28 cellular contexts compared by ENCODE assay signal in genomic region chr2:26934985-26935384, GRCh38.
"Had no signal": no experiment of that assay in that cellular context is flagged by ENCODE, and none has a peak within 500 bp of the region (broad histone marks: within the 10 kb centered on the region; RNA-seq: fewer than 3 reads in every experiment).

No MANE protein-coding gene starts in this region.

- H3K36me3 ChIP-seq: stomach, suprapubic skin, thoracic aorta, thyroid gland, tibial artery, tibial nerve, transverse colon, upper lobe of left lung, upper lobe of right lung, uterus, vagina had no signal

- H3K4me3 ChIP-seq: stomach, suprapubic skin, testis, thoracic aorta, thyroid gland, tibial artery, tibial nerve, transverse colon, upper lobe of left lung, upper lobe of right lung, uterus, vagina had no signal

- H3K9me3 ChIP-seq: stomach, suprapubic skin, testis, thoracic aorta, thyroid gland, tibial artery, tibial nerve, transverse colon, upper lobe of left lung, upper lobe of right lung, uterus, vagina had no signal

- H3K4me1 Mint-ChIP-seq: stimulated activated effector memory CD8-positive, alpha-beta T cell treated with anti-CD3 and anti-CD28 coated beads, Interleukin-12 subunit alpha, Interleukin-12 subunit beta, amount 100 ng/mL, for 72 hours; stimulated activated memory B cell treated with anti-CD40 and anti-IgM and Interleukin-4, amounts not matched to agents 10 μg/mL and 1 μg/mL and 100 μg/mL, for 72 hours; stimulated activated naive B cell treated with anti-CD40 and anti-IgM and Interleukin-4, amounts not matched to agents 10 μg/mL and 1 μg/mL and 100 μg/mL, for 72 hours; stimulated activated naive CD8-positive, alpha-beta T cell treated with anti-CD3 and anti-CD28 coated beads, Interleukin-15, amount 100 ng/mL, for 72 hours had no signal

- H3K4me3 Mint-ChIP-seq: stimulated activated effector memory CD8-positive, alpha-beta T cell treated with anti-CD3 and anti-CD28 coated beads, Interleukin-12 subunit alpha, Interleukin-12 subunit beta, amount 100 ng/mL, for 72 hours; stimulated activated memory B cell treated with anti-CD40 and anti-IgM and Interleukin-4, amounts not matched to agents 10 μg/mL and 1 μg/mL and 100 μg/mL, for 72 hours; stimulated activated naive B cell treated with anti-CD40 and anti-IgM and Interleukin-4, amounts not matched to agents 10 μg/mL and 1 μg/mL and 100 μg/mL, for 72 hours; stimulated activated naive CD8-positive, alpha-beta T cell treated with anti-CD3 and anti-CD28 coated beads, Interleukin-15, amount 100 ng/mL, for 72 hours; stimulated activated naive CD8-positive, alpha-beta T cell treated with anti-CD3 and anti-CD28 coated beads, Interleukin-15, Interleukin-2, amounts not matched to agents 100 ng/mL and 50 ng/mL, for 24 hours; type B pancreatic cell had no signal

- H3K4me1 ChIP-seq: stomach, suprapubic skin, testis, thyroid gland, tibial artery, tibial nerve, transverse colon, upper lobe of left lung, upper lobe of right lung, uterus, vagina had no signal

- H3K36me3 Mint-ChIP-seq: stimulated activated effector memory CD8-positive, alpha-beta T cell treated with anti-CD3 and anti-CD28 coated beads, Interleukin-12 subunit alpha, Interleukin-12 subunit beta, amount 100 ng/mL, for 72 hours; stimulated activated memory B cell treated with anti-CD40 and anti-IgM and Interleukin-4, amounts not matched to agents 10 μg/mL and 1 μg/mL and 100 μg/mL, for 72 hours; stimulated activated naive B cell treated with anti-CD40 and anti-IgM and Interleukin-4, amounts not matched to agents 10 μg/mL and 1 μg/mL and 100 μg/mL, for 72 hours; type B pancreatic cell had no signal

- H3K27ac Mint-ChIP-seq: stimulated activated effector memory CD8-positive, alpha-beta T cell treated with anti-CD3 and anti-CD28 coated beads, Interleukin-12 subunit alpha, Interleukin-12 subunit beta, amount 100 ng/mL, for 72 hours; stimulated activated memory B cell treated with anti-CD40 and anti-IgM and Interleukin-4, amounts not matched to agents 10 μg/mL and 1 μg/mL and 100 μg/mL, for 72 hours; stimulated activated naive B cell treated with anti-CD40 and anti-IgM and Interleukin-4, amounts not matched to agents 10 μg/mL and 1 μg/mL and 100 μg/mL, for 72 hours; stimulated activated naive CD8-positive, alpha-beta T cell treated with anti-CD3 and anti-CD28 coated beads, Interleukin-15, amount 100 ng/mL, for 72 hours; stimulated activated naive CD8-positive, alpha-beta T cell treated with anti-CD3 and anti-CD28 coated beads, Interleukin-15, Interleukin-2, amounts not matched to agents 100 ng/mL and 50 ng/mL, for 24 hours; type B pancreatic cell had no signal

- ATAC-seq: stimulated activated memory B cell treated with anti-CD40 and anti-IgM and Interleukin-4, amounts not matched to agents 10 μg/mL and 1 μg/mL and 100 μg/mL, for 72 hours; stimulated activated naive B cell treated with anti-CD40 and anti-IgM and Interleukin-4, amounts not matched to agents 10 μg/mL and 1 μg/mL and 100 μg/mL, for 72 hours; stimulated activated naive CD8-positive, alpha-beta T cell treated with anti-CD3 and anti-CD28 coated beads, Interleukin-15, amount 100 ng/mL, for 72 hours; stimulated activated naive CD8-positive, alpha-beta T cell treated with anti-CD3 and anti-CD28 coated beads, Interleukin-15, Interleukin-2, amounts not matched to agents 100 U/mL and 50 U/mL, for 24 hours; upper lobe of right lung had no signal

- H3K27ac ChIP-seq: stomach, suprapubic skin, testis, thoracic aorta, thyroid gland, tibial artery, tibial nerve, transverse colon, upper lobe of left lung, upper lobe of right lung, uterus, vagina had no signal

- H3K27me3 Mint-ChIP-seq: stimulated activated naive CD8-positive, alpha-beta T cell treated with anti-CD3 and anti-CD28 coated beads, Interleukin-15, Interleukin-2, amounts not matched to agents 100 ng/mL and 50 ng/mL, for 24 hours; type B pancreatic cell had no signal

- H3K27me3 ChIP-seq: testis, thyroid gland, upper lobe of left lung, upper lobe of right lung, uterus, vagina had no signal

- DNase-seq: stimulated activated CD4-positive, alpha-beta T cell treated with anti-CD3 and anti-CD28 coated beads, Interleukin-2, amount 100 ng/mL, for 48 hours; stimulated activated CD4-positive, alpha-beta T cell treated with anti-CD3 and anti-CD28 coated beads, Interleukin-4, amount 100 ng/mL, for 1 hour; stimulated activated CD4-positive, alpha-beta T cell treated with anti-CD3 and anti-CD28 coated beads, Interleukin-4, amount 100 ng/mL, for 24 hours; stimulated activated CD4-positive, alpha-beta T cell treated with anti-CD3 and anti-CD28 coated beads, Interleukin-4, amount 100 ng/mL, for 4 hours; stimulated activated CD8-positive, alpha-beta memory T cell treated with anti-CD3 and anti-CD28 coated beads, Interleukin-4, amount 100 ng/mL, for 48 hours; stimulated activated naive B cell treated with anti-CD40 and anti-IgM and Interleukin-4, amounts not matched to agents 10 μg/mL and 1 μg/mL and 100 μg/mL, for 72 hours; stimulated activated naive CD4-positive, alpha-beta T cell; stimulated activated naive CD4-positive, alpha-beta T cell treated with Interleukin-2 at 50 U/mL for 16 hours; stimulated activated naive CD8-positive, alpha-beta T cell treated with anti-CD3 and anti-CD28 coated beads, Interleukin-15, amount 100 ng/mL, for 72 hours; stimulated activated naive CD8-positive, alpha-beta T cell treated with anti-CD3 and anti-CD28 coated beads, Interleukin-15, Interleukin-2, amounts not matched to agents 100 U/mL and 50 U/mL, for 24 hours; stomach; substantia nigra; testis; thyroid gland; tibial artery; transverse colon; trophoblast cell; upper lobe of left lung; upper lobe of right lung; uterus had no signal

- H3K9me3 Mint-ChIP-seq: stimulated activated effector memory CD8-positive, alpha-beta T cell treated with anti-CD3 and anti-CD28 coated beads, Interleukin-12 subunit alpha, Interleukin-12 subunit beta, amount 100 ng/mL, for 72 hours; stimulated activated memory B cell treated with anti-CD40 and anti-IgM and Interleukin-4, amounts not matched to agents 10 μg/mL and 1 μg/mL and 100 μg/mL, for 72 hours; stimulated activated naive B cell treated with anti-CD40 and anti-IgM and Interleukin-4, amounts not matched to agents 10 μg/mL and 1 μg/mL and 100 μg/mL, for 72 hours; stimulated activated naive CD8-positive, alpha-beta T cell treated with anti-CD3 and anti-CD28 coated beads, Interleukin-15, amount 100 ng/mL, for 72 hours; stimulated activated naive CD8-positive, alpha-beta T cell treated with anti-CD3 and anti-CD28 coated beads, Interleukin-15, Interleukin-2, amounts not matched to agents 100 ng/mL and 50 ng/mL, for 24 hours; type B pancreatic cell had no signal
